8 cellular contexts compared by ENCODE assay signal in genomic region chr6:43052842-43053544, GRCh38. TPM values are rescaled to one million over a fixed set of nuclear protein-coding genes. Genes with fewer than 3 reads are reported as not detected.
DNase-seq lines count a peak whose midpoint lies in the region; ATAC-seq and TF ChIP-seq lines count a peak whose summit lies in the region.

No MANE protein-coding gene starts in this region.

- DNase-seq in NCI-H146 (lab: John Stamatoyannopoulos, UW) (peak; percentile 44), NCI-H146 treated with DMSO at 0.1 percent for 48 hours (lab: John Stamatoyannopoulos, UW; ENCODE audit: unreplicated experiment) (no peak), T-helper 17 cell (no peak), endodermal cell (peak; percentile 77), NCI-H446 (lab: John Stamatoyannopoulos, UW) (no peak)

- no peak for TF ChIP-seq CTCF in endodermal cell (conservative IDR thresholded peaks at IDR 0.05)

- H3K4me3 Mint-ChIP-seq in T-helper 17 cell (peak overlapping the region; percentile 94), endodermal cell (peak overlapping the region; percentile 98)

- WGBS in endodermal cell (ENCODE audit: insufficient coverage in 1 of 2, insufficient read length in 1 of 2), 2 experiments, result 18 to 38% methylated on average over 9 to 22 of the region's 22 CpGs
- WGBS in urinary bladder, result 16% methylated on average over 22 of the region's 22 CpGs

- H3K36me3 Mint-ChIP-seq in T-helper 17 cell (ENCODE audit: low read depth) (peaks cover 8% of the 10 kb centered on the region), endodermal cell (ENCODE audit: low read depth) (peaks cover 56% of the 10 kb centered on the region)

- H3K27ac ChIP-seq in endodermal cell (ENCODE audit: low read depth, low read length) (peak overlapping the region; percentile 61), urinary bladder (ENCODE audit: low read depth) (peak overlapping the region; percentile 93)

- H3K27me3 Mint-ChIP-seq in T-helper 17 cell (no peaks in the 10 kb centered on the region), endodermal cell (ENCODE audit: insufficient read depth) (no peaks in the 10 kb centered on the region)

- H3K9ac ChIP-seq in endodermal cell (ENCODE audit: extremely low read depth, low read length, poor library complexity, severe bottlenecking) (peak overlapping the region; percentile 89), mucosa of stomach (ENCODE audit: low read length) (peak overlapping the region; percentile 93)

- H3K27ac Mint-ChIP-seq in T-helper 17 cell (peak overlapping the region; percentile 93), endodermal cell (peak overlapping the region; percentile 95)

- ATAC-seq in HG03045 (IDR thresholded peaks at IDR 0.05; ENCODE audit: unreplicated experiment), result peak; percentile 29
- peak; percentile 18 for ATAC-seq in T-helper 17 cell

- no peaks in the 10 kb centered on the region for H3K9me3 ChIP-seq in T-helper 17 cell (ENCODE audit: control insufficient read depth, low read length, poor library complexity, severe bottlenecking)
- H3K9me3 ChIP-seq in endodermal cell (ENCODE audit: control insufficient read depth, low read length), result no peaks in the 10 kb centered on the region
- H3K9me3 ChIP-seq in mucosa of stomach (ENCODE audit: control insufficient read depth, low read length), result no peaks in the 10 kb centered on the region

- H3K36me3 ChIP-seq in endodermal cell (ENCODE audit: control insufficient read depth, insufficient read depth, low read length) (peaks cover 67% of the 10 kb centered on the region), mucosa of stomach (ENCODE audit: control insufficient read depth, insufficient read depth, low read length) (peaks cover 6% of the 10 kb centered on the region), urinary bladder (ENCODE audit: insufficient read depth) (no peaks in the 10 kb centered on the region)

- H3K9me3 Mint-ChIP-seq in endodermal cell, result no peaks in the 10 kb centered on the region

- H3K4me3 ChIP-seq in endodermal cell (ENCODE audit: low read length), result peak overlapping the region; percentile 93
- H3K4me3 ChIP-seq in mucosa of stomach (ENCODE audit: low read length), result peak overlapping the region; percentile 66
- peak overlapping the region; percentile 82 for H3K4me3 ChIP-seq in urinary bladder (ENCODE audit: low read depth, low read length)

- H3K4me1 ChIP-seq in endodermal cell (ENCODE audit: control insufficient read depth, insufficient read depth, low read length) (peaks cover 3% of the 10 kb centered on the region), mucosa of stomach (ENCODE audit: control insufficient read depth, insufficient read depth, low read length) (peaks cover 24% of the 10 kb centered on the region), urinary bladder (ENCODE audit: insufficient read depth) (no peaks in the 10 kb centered on the region)

- H3K27me3 ChIP-seq in endodermal cell (ENCODE audit: control insufficient read depth, insufficient read depth, low read length, poor library complexity, severe bottlenecking) (no peaks in the 10 kb centered on the region), mucosa of stomach (ENCODE audit: control insufficient read depth, insufficient read depth, low read length) (no peaks in the 10 kb centered on the region)

- H3K4me1 Mint-ChIP-seq in T-helper 17 cell (peaks cover 34% of the 10 kb centered on the region), endodermal cell (peaks cover 24% of the 10 kb centered on the region)

RNA-seq across cellular contexts. Expression of gene CUL7, which starts 0.7 kb away (rescaled TPM):
- total RNA-seq in T-helper 17 cell (10 to 100 TPM in 1 of 2 donors, 1 to 10 TPM in 1; 8.2 to 11.2 TPM), endodermal cell (10 to 100 TPM; 39.0 to 51.7 TPM), urinary bladder (26.5 TPM)
- 37.9 TPM for polyA plus RNA-seq in endodermal cell (2013, experiment 1 of 2)
- 36.0 TPM for polyA plus RNA-seq in endodermal cell (2013, experiment 2 of 2)
- 10.8 TPM for polyA plus RNA-seq in urinary bladder

RNA-seq across cellular contexts. Expression of gene MRPL2, which starts 6.2 kb away (rescaled TPM):
- total RNA-seq in T-helper 17 cell (10 to 100 TPM; 32.3 to 37.5 TPM), endodermal cell (10 to 100 TPM; 51.6 to 65.2 TPM), urinary bladder (9.3 TPM)
- polyA plus RNA-seq in endodermal cell (2013, experiment 1 of 2), result 64.5 TPM
- polyA plus RNA-seq in endodermal cell (2013, experiment 2 of 2), result 63.3 TPM
- 61.6 TPM for polyA plus RNA-seq in urinary bladder

RNA-seq across cellular contexts. Expression of gene KLC4, which starts 6.4 kb away (rescaled TPM):
- total RNA-seq in T-helper 17 cell (10 to 100 TPM; 25.7 to 41.9 TPM), endodermal cell (10 to 100 TPM; 36.6 to 38.0 TPM), urinary bladder (17.1 TPM)
- 40.7 TPM for polyA plus RNA-seq in endodermal cell (2013, experiment 1 of 2)
- 35.4 TPM for polyA plus RNA-seq in endodermal cell (2013, experiment 2 of 2)
- 31.9 TPM for polyA plus RNA-seq in urinary bladder

RNA-seq across cellular contexts. Expression of gene PTK7, which starts 23.1 kb away (rescaled TPM):
- total RNA-seq in T-helper 17 cell (1 to 10 TPM in 1 of 2 donors, under 1 TPM in 1; 0.62 to 1.6 TPM), endodermal cell (100 to 1,000 TPM; 167 to 183 TPM), urinary bladder (89.6 TPM)
- 126 TPM for polyA plus RNA-seq in endodermal cell (2013, experiment 1 of 2)
- 121 TPM for polyA plus RNA-seq in endodermal cell (2013, experiment 2 of 2)
- polyA plus RNA-seq in urinary bladder, result 49.6 TPM

RNA-seq across cellular contexts. Expression of gene RRP36, which starts 31.6 kb away (rescaled TPM):
- total RNA-seq in T-helper 17 cell (10 to 100 TPM; 25.2 to 29.0 TPM), endodermal cell (10 to 100 TPM; 76.9 to 80.6 TPM), urinary bladder (37.1 TPM)
- polyA plus RNA-seq in endodermal cell (2013, experiment 1 of 2), result 68.7 TPM
- 67.9 TPM for polyA plus RNA-seq in endodermal cell (2013, experiment 2 of 2)
- polyA plus RNA-seq in urinary bladder, result 38.1 TPM

Comparison
In these comparisons a context has a peak if more than half of its experiments do, and no peak if none do; other contexts are left out.
1. DNase-seq: peak in NCI-H146 (single experiment) and endodermal cell (single experiment); none in NCI-H146 treated with DMSO at 0.1 percent for 48 hours (single experiment), T-helper 17 cell (0 of 3) and NCI-H446 (0 of 2).
2. Peak in every context shown above with its lines, with median percentiles within 50 percentile points of each other: H3K4me3 ChIP-seq.